Comparison of ENCODE assay signal across 9 cellular contexts in genomic region chr5:81425569-81425968, GRCh38. TPM values are rescaled to one million over a fixed set of nuclear protein-coding genes. Genes with fewer than 3 reads are reported as not detected.
A peak's percentile ranks its signal among the peaks of the same experiment; 100 is the strongest.
DNase-seq lines count a peak whose midpoint lies in the region; ATAC-seq and TF ChIP-seq lines count a peak whose summit lies in the region.
"Had no signal": no experiment of that assay in that cellular context is flagged by ENCODE, and none has a peak within 500 bp of the region (broad histone marks: within the 10 kb centered on the region; RNA-seq: fewer than 3 reads in every experiment).

No MANE protein-coding gene starts in this region.

- H3K4me2 ChIP-seq in smooth muscle cell = peak overlapping the region; percentile 32

- TF ChIP-seq CTCF in 22Rv1 (IDR thresholded peaks at IDR 0.05) (peak; percentile 78), GM10266 (IDR thresholded peaks at IDR 0.05; ENCODE audit: control insufficient read depth, insufficient read depth, low read depth, missing control alignments) (peak; percentile 35), WERI-Rb-1 (IDR thresholded peaks at IDR 0.05; ENCODE audit: low read depth, low read length) (0 out of 2 replicates have a peak, but pooled peaks have one; percentile 2), smooth muscle cell (IDR thresholded peaks at IDR 0.05; ENCODE audit: borderline replicate concordance, insufficient read depth, poor library complexity, severe bottlenecking) (peak; percentile 57)

- intact Hi-C loops in left cardiac atrium (cut with DNase I) = loop anchor here (1.0 to 10.0 kb wide), 4 partner anchors 327 to 741 kb away; partner anchors contain the start of gene SSBP2 (in 1 of the 2)

- 14% methylated on average over 2 of the region's 2 CpGs for WGBS in smooth muscle cell (ENCODE audit: low lambda C conversion rate)

- H3K79me2 ChIP-seq in smooth muscle cell (ENCODE audit: low read depth) = no peaks in the 10 kb centered on the region

- no peaks in the 10 kb centered on the region for H4K20me1 ChIP-seq in smooth muscle cell (ENCODE audit: low read depth)

- H3K9ac ChIP-seq in smooth muscle cell (ENCODE audit: low read depth) = no peak overlapping the region

- H3K9me3 ChIP-seq in WERI-Rb-1 (ENCODE audit: severe bottlenecking) (no peaks in the 10 kb centered on the region), smooth muscle cell (replicated peaks; ENCODE audit: low read depth) (no peaks in the 10 kb centered on the region)

- DNase-seq in GM10266 (ENCODE audit: extremely low spot score) = peak; percentile 41
- DNase-seq in NCI-H2029 (lab: John Stamatoyannopoulos, UW) = peak; percentile 15
- DNase-seq in WERI-Rb-1 = no peak
- DNase-seq in left cardiac atrium = no peak
- no peak for DNase-seq in smooth muscle cell (lab: John Stamatoyannopoulos, UW; ENCODE audit: unreplicated experiment)
- no peak for DNase-seq in mesenteric fat pad (ENCODE audit: low spot score)

- 0 out of 2 replicates have a peak overlapping the region, but pooled peaks have one; percentile 25 for H3K27ac ChIP-seq in 22Rv1
- no peak overlapping the region for H3K27ac ChIP-seq in WERI-Rb-1
- no peak overlapping the region for H3K27ac ChIP-seq in smooth muscle cell (ENCODE audit: low read depth)

- peaks cover 7% of the 10 kb centered on the region for H3K4me1 ChIP-seq in smooth muscle cell (ENCODE audit: low read depth)

- no peaks in the 10 kb centered on the region for H3K36me3 ChIP-seq in WERI-Rb-1
- no peaks in the 10 kb centered on the region for H3K36me3 ChIP-seq in smooth muscle cell (ENCODE audit: low read depth)

- no peaks in the 10 kb centered on the region for H3K27me3 ChIP-seq in WERI-Rb-1 (ENCODE audit: insufficient read depth, low read depth, severe bottlenecking)
- no peaks in the 10 kb centered on the region for H3K27me3 ChIP-seq in smooth muscle cell (ENCODE audit: low read depth)

- H3K4me3 ChIP-seq in WERI-Rb-1 (ENCODE audit: low read depth, low read length) (no peak overlapping the region), smooth muscle cell (no peak overlapping the region)

- ATAC-seq in left cardiac atrium (peak; percentile 47 to 48), GM18868 (IDR thresholded peaks at IDR 0.05; ENCODE audit: unreplicated experiment) (no peak)

- no peaks in the 10 kb centered on the region for H3F3A ChIP-seq in smooth muscle cell (ENCODE audit: low read depth)

- H2AFZ ChIP-seq in smooth muscle cell (ENCODE audit: low read depth) = no peak overlapping the region

RNA-seq across cellular contexts. Expression of gene ACOT12, which starts 31.6 kb away (rescaled TPM):
- total RNA-seq in left cardiac atrium (not detected), smooth muscle cell (not detected in 2 replicates), mesenteric fat pad (not detected)
- polyA plus RNA-seq in smooth muscle cell = not detected in 2 replicates
- polyA plus RNA-seq: adipose tissue had no signal

Comparison
In these comparisons a context has a peak if more than half of its experiments do, and no peak if none do; other contexts are left out.
1. CTCF ChIP-seq: peak in every context shown above with its lines; median percentile 78 in 22Rv1; 57 in smooth muscle cell; 35 in GM10266; 2 in WERI-Rb-1.
2. DNase-seq: peak in GM10266 (single experiment) and NCI-H2029 (single experiment); none in WERI-Rb-1 (single experiment), left cardiac atrium (single experiment), smooth muscle cell (single experiment) and mesenteric fat pad (single experiment).